In the genomic region with DNA sequence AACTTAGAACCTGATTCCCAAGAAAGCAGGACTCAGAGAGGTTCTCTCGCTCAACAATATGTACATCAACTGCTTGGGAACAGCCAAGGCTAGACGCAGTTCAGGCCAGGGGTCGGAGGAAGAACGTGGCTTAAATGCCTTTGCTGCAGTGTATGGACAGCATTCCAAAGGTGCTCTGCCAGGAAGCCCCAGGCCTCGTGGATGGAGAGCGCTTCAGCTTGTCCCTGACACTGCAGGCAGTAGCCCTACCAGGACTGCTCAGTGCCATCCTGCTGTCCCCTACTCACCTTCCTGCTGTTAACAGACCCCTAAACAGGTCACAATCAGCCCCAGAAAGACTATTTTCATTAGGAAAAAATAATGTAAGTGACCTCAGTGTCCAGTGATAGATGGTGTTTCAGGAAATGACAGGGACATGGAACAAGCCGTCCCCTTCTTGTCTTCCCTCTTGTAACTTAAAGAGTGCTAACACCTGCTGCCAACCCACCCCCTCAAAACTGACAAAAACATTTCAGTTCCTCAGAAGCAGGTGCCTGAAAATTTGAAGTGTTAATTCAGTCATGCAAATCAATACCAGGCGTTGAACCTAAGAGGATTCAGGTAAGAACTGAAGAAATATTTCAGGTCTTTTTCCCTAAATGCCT, we compare ENCODE assay signal across 9 cellular contexts. TPM values are rescaled to one million over a fixed set of nuclear protein-coding genes. Genes with fewer than 3 reads are reported as not detected.
DNase-seq lines count a peak whose midpoint lies in the region; ATAC-seq, FAIRE-seq and TF ChIP-seq lines count a peak whose summit lies in the region.
"Had no signal": no experiment of that assay in that cellular context is flagged by ENCODE, and none has a peak within 500 bp of the region (broad histone marks: within the 10 kb centered on the region; RNA-seq: fewer than 3 reads in every experiment).

No MANE protein-coding gene starts in this region.

- dilution Hi-C loops in endothelial cell of umbilical vein (cut with MboI; ENCODE audit: extremely low pct_ligation_motif_present, low sequenced_read_pairs): no loop called here

- no peaks in the 10 kb centered on the region for H3K27me3 ChIP-seq in right atrium auricular region
- H3K27me3 ChIP-seq in endothelial cell of umbilical vein (ENCODE audit: control insufficient read depth in 2 of 2, insufficient read depth in 2 of 2, low read length in 2 of 2): no peaks in the 10 kb centered on the region

- H3K27ac ChIP-seq in right atrium auricular region (peak overlapping the region; percentile 72), endothelial cell of umbilical vein (ENCODE audit: insufficient read depth, low read depth, low read length) (no peak overlapping the region)

- FAIRE-seq in endothelial cell of umbilical vein (lab: Jason Lieb, UNC): no peak

- H3K4me1 Mint-ChIP-seq in activated CD4-positive, alpha-beta T cell treated with anti-CD3 and anti-CD28 coated beads for 36 hours: peaks cover 3% of the 10 kb centered on the region

- H3K4me1 ChIP-seq in right atrium auricular region (peaks cover 0 to 93% of the 10 kb centered on the region in 2 donors), endothelial cell of umbilical vein (ENCODE audit: control insufficient read depth, extremely low read depth, insufficient read depth, low read length) (peaks cover 76% of the 10 kb centered on the region)

- POLR2A ChIA-PET in endothelial cell of umbilical vein (lab: Charles Lee): no interaction called here
- POLR2A ChIA-PET in activated CD4-positive, alpha-beta T cell treated with anti-CD3 and anti-CD28 coated beads for 36 hours (lab: Charles Lee): no interaction called here

- DNase-seq in right atrium auricular region (ENCODE audit: low spot score) (no peak), left ventricle myocardium superior (no peak), endothelial cell of umbilical vein (ENCODE audit: low read depth, low spot score) (peak; percentile 39), RKO (ENCODE audit: low spot score) (no peak)
- DNase-seq in activated CD4-positive, alpha-beta T cell treated with anti-CD3 and anti-CD28 coated beads for 36 hours: no peak
- DNase-seq in activated CD4-positive, alpha-beta T cell treated with anti-CD3 and anti-CD28 coated beads for 48 hours: no peak
- no peak for DNase-seq in activated naive CD4-positive, alpha-beta T cell (lab: John Stamatoyannopoulos, UW)
- DNase-seq: SW 1271 had no signal

- H3K9me1 ChIP-seq in endothelial cell of umbilical vein (replicated peaks; ENCODE audit: control insufficient read depth, extremely low read depth, insufficient read depth, low read length): no peaks in the 10 kb centered on the region

- no peak overlapping the region for H3K4me3 Mint-ChIP-seq in activated CD4-positive, alpha-beta T cell treated with anti-CD3 and anti-CD28 coated beads for 36 hours

- H3K9me3 ChIP-seq in right atrium auricular region: no peaks in the 10 kb centered on the region
- no peaks in the 10 kb centered on the region for H3K9me3 ChIP-seq in endothelial cell of umbilical vein (replicated peaks; ENCODE audit: control insufficient read depth, insufficient read depth, low read length)

- H2AFZ ChIP-seq in endothelial cell of umbilical vein (ENCODE audit: low read depth, low read length): no peak overlapping the region

- CTCF ChIA-PET in endothelial cell of umbilical vein (lab: Charles Lee): interaction anchor here (1.3 to 1.8 kb wide), 2 partner anchors 11 to 14 kb away, joined by 3 to 4 read pairs; no protein-coding TSS in a partner anchor
- CTCF ChIA-PET in activated CD4-positive, alpha-beta T cell treated with anti-CD3 and anti-CD28 coated beads for 36 hours (lab: Charles Lee): no interaction called here

- peaks cover 11% of the 10 kb centered on the region for H3K9me3 Mint-ChIP-seq in activated CD4-positive, alpha-beta T cell treated with anti-CD3 and anti-CD28 coated beads for 36 hours (ENCODE audit: low read depth)

- peaks cover 22% of the 10 kb centered on the region for H3K36me3 Mint-ChIP-seq in activated CD4-positive, alpha-beta T cell treated with anti-CD3 and anti-CD28 coated beads for 36 hours (ENCODE audit: low read depth)

- no peak for TF ChIP-seq POLR2A in endothelial cell of umbilical vein (IDR thresholded peaks at IDR 0.05; ENCODE audit: low read depth, low read length)

- no peaks in the 10 kb centered on the region for H4K20me1 ChIP-seq in endothelial cell of umbilical vein (replicated peaks; ENCODE audit: control insufficient read depth, extremely low read depth, insufficient read depth, low read length)

- TF ChIP-seq CTCF in right atrium auricular region (IDR thresholded peaks at IDR 0.05): no peak
- TF ChIP-seq CTCF in endothelial cell of umbilical vein (IDR thresholded peaks at IDR 0.05; ENCODE audit: extremely low read depth in 1 of 2, insufficient read depth in 1 of 2, low read depth in 1 of 2, low read length in 2 of 2): no peak

- intact Hi-C loops in left ventricle myocardium superior (cut with micrococcal nuclease): no loop called here
- intact Hi-C loops in endothelial cell of umbilical vein (cut with micrococcal nuclease): no loop called here
- intact Hi-C loops in activated CD4-positive, alpha-beta T cell treated with anti-CD3 and anti-CD28 coated beads for 36 hours (cut with DNase I, micrococcal nuclease): no loop called here

- H3K4me3 ChIP-seq in right atrium auricular region (no peak overlapping the region), endothelial cell of umbilical vein (replicated peaks in 1 of 3; ENCODE audit: insufficient read depth in 1 of 3, low read depth in 1 of 3, low read length in 3 of 3) (no peak overlapping the region)

- BruUV-seq in endothelial cell of umbilical vein (replicated peaks; lab: Mats Ljungman, UMichigan): no TSS peak

- H3K27ac Mint-ChIP-seq in activated CD4-positive, alpha-beta T cell treated with anti-CD3 and anti-CD28 coated beads for 36 hours: no peak overlapping the region

- no peak for ATAC-seq in left ventricle myocardium superior
- peak; percentile 44 for ATAC-seq in HG03045 (IDR thresholded peaks at IDR 0.05; ENCODE audit: unreplicated experiment)
- ATAC-seq in activated CD4-positive, alpha-beta T cell treated with anti-CD3 and anti-CD28 coated beads for 36 hours: no peak

- H3K36me3 ChIP-seq in right atrium auricular region: no peaks in the 10 kb centered on the region
- H3K36me3 ChIP-seq in endothelial cell of umbilical vein (ENCODE audit: control insufficient read depth in 2 of 2, extremely low read depth in 1 of 2, insufficient read depth in 2 of 2, low read length in 2 of 2): no peaks in the 10 kb centered on the region

- H3K4me2 ChIP-seq in endothelial cell of umbilical vein (ENCODE audit: insufficient read depth, low read length): no peak overlapping the region

- no peaks in the 10 kb centered on the region for H3K27me3 Mint-ChIP-seq in activated CD4-positive, alpha-beta T cell treated with anti-CD3 and anti-CD28 coated beads for 36 hours

- peaks cover 91% of the 10 kb centered on the region for H3K79me2 ChIP-seq in endothelial cell of umbilical vein (ENCODE audit: control insufficient read depth, insufficient read depth, low read length)

- no peak overlapping the region for H3K9ac ChIP-seq in endothelial cell of umbilical vein (replicated peaks; ENCODE audit: extremely low read depth, insufficient read depth, low read length)

TF ChIP-seq in endothelial cell of umbilical vein, 7 proteins besides CTCF, POLR2A, EP300 and RAD21:
- TF ChIP-seq JUN (IDR thresholded peaks at IDR 0.05; ENCODE audit: borderline replicate concordance, insufficient read depth, insufficient read length, low read depth) (no peak), FOS (IDR thresholded peaks at IDR 0.05; ENCODE audit: borderline replicate concordance, insufficient read depth, low read length) (no peak), GATA2 (IDR thresholded peaks at IDR 0.05; ENCODE audit: insufficient read depth, insufficient read length, low read depth, low read length) (no peak), MYC (IDR thresholded peaks at IDR 0.05; ENCODE audit: low read depth, low read length) (no peak), EZH2 (IDR thresholded peaks at IDR 0.05; ENCODE audit: borderline replicate concordance, low read depth, low read length, severe bottlenecking) (no peak), POLR2AphosphoS5 (IDR thresholded peaks at IDR 0.05; ENCODE audit: insufficient read depth, low read depth, low read length) (no peak)
- TF ChIP-seq, protein P1, sequence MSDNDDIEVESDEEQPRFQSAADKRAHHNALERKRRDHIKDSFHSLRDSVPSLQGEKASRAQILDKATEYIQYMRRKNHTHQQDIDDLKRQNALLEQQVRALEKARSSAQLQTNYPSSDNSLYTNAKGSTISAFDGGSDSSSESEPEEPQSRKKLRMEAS (IDR thresholded peaks at IDR 0.05; ENCODE audit: insufficient read depth, insufficient read length): no peak
TF ChIP-seq in endothelial cell of umbilical vein: peak in this region for 0.

RNA-seq across cellular contexts. Expression of a gene that starts 16.5 kb away (rescaled TPM):
- total RNA-seq in right atrium auricular region (10 to 100 TPM; 25.6 to 39.6 TPM), left ventricle myocardium superior (22.3 TPM), endothelial cell of umbilical vein (89.5 and 93.4 TPM in 2 replicates)
- 29.6 and 32.1 TPM in 2 replicates for polyA plus RNA-seq in endothelial cell of umbilical vein
- polyA plus RNA-seq in endothelial cell of umbilical vein (2011; cell fraction: cytosol; rRNA removed): 33.1 and 33.4 TPM in 2 replicates
- polyA plus RNA-seq in endothelial cell of umbilical vein (2011; cell fraction: nucleus; rRNA removed): 36.1 and 37.2 TPM in 2 replicates
- polyA plus RNA-seq in endothelial cell of umbilical vein (2012): 26.6 and 30.7 TPM in 2 replicates
- 79.8 and 96.8 TPM in 2 replicates for polyA minus RNA-seq in endothelial cell of umbilical vein
- 14.5 TPM for polyA minus RNA-seq in endothelial cell of umbilical vein (2011; cell fraction: cytosol; rRNA and poly(A)+ RNA removed)
- 110 and 141 TPM in 2 replicates for polyA minus RNA-seq in endothelial cell of umbilical vein (2011; cell fraction: nucleus; rRNA and poly(A)+ RNA removed)
- total RNA-seq in activated CD4-positive, alpha-beta T cell treated with anti-CD3 and anti-CD28 coated beads for 36 hours: 10 to 100 TPM; 24.4 to 28.7 TPM
